In genomic region chr11:88474655-88475054, GRCh38 we compare ENCODE assay signal across 19 cellular contexts.
"Had no signal": no experiment of that assay in that cellular context is flagged by ENCODE, and none has a peak within 500 bp of the region (broad histone marks: within the 10 kb centered on the region; RNA-seq: fewer than 3 reads in every experiment).

No MANE protein-coding gene starts in this region.

- FAIRE-seq: small intestine had no signal

- H3K36me3 Mint-ChIP-seq: immature natural killer cell had no signal

- H3K9me3 Mint-ChIP-seq: effector memory CD8-positive, alpha-beta T cell; immature natural killer cell; nephron progenitor cell; T-helper 1 cell treated with Interleukin-12 subunit alpha and Interleukin-12 subunit beta and Interleukin-4 antibody, amounts not matched to agents 30 μg/mL and 1 μg/mL, for 36 hours had no signal

- H3K4me3 ChIP-seq: transverse colon had no signal

- ATAC-seq: activated CD4-positive, CD25-positive, alpha-beta regulatory T cell treated with anti-CD3 and anti-CD28 coated beads, Interleukin-2, amount 50 U/mL, for 24 hours; effector memory CD8-positive, alpha-beta T cell; right cardiac atrium; stimulated activated naive CD8-positive, alpha-beta T cell treated with anti-CD3 and anti-CD28 coated beads, Interleukin-15, Interleukin-2, amounts not matched to agents 100 U/mL and 50 U/mL, for 24 hours had no signal

- H3K36me3 ChIP-seq: transverse colon had no signal

- H3K4me1 Mint-ChIP-seq: immature natural killer cell, nephron progenitor cell had no signal

- DNase-seq: activated CD4-positive, alpha-beta T cell treated with anti-CD3 and anti-CD28 coated beads, Interleukin-2, amount 50 U/mL, for 1 hour; activated naive CD4-positive, alpha-beta T cell; activated T-cell treated with anti-CD3 and anti-CD28 coated beads for 4 hours; anterior cingulate cortex; dermis blood vessel endothelial cell; effector memory CD8-positive, alpha-beta T cell; foreskin melanocyte; immature natural killer cell; nephron progenitor cell; occipital lobe; right cardiac atrium; small intestine; stimulated activated CD4-positive, alpha-beta T cell treated with anti-CD3 and anti-CD28 coated beads, Interleukin-4, amount 100 ng/mL, for 24 hours; stimulated activated naive CD8-positive, alpha-beta T cell treated with anti-CD3 and anti-CD28 coated beads, Interleukin-15, Interleukin-2, amounts not matched to agents 100 U/mL and 50 U/mL, for 24 hours; transverse colon had no signal

- H3K4me3 Mint-ChIP-seq: effector memory CD8-positive, alpha-beta T cell; immature natural killer cell; nephron progenitor cell; T-helper 1 cell treated with Interleukin-12 subunit alpha and Interleukin-12 subunit beta and Interleukin-4 antibody, amounts not matched to agents 30 μg/mL and 1 μg/mL, for 36 hours had no signal

- H3K4me1 ChIP-seq: transverse colon had no signal

- H3K9me3 ChIP-seq: transverse colon had no signal

- H3K27me3 ChIP-seq: transverse colon had no signal

- H3K27ac ChIP-seq: epithelial cell of prostate, transverse colon had no signal

- H3K27me3 Mint-ChIP-seq: progenitor cell of endocrine pancreas had no signal

- H3K27ac Mint-ChIP-seq: effector memory CD8-positive, alpha-beta T cell; immature natural killer cell; nephron progenitor cell; progenitor cell of endocrine pancreas; T-helper 1 cell treated with Interleukin-12 subunit alpha and Interleukin-12 subunit beta and Interleukin-4 antibody, amounts not matched to agents 30 μg/mL and 1 μg/mL, for 36 hours had no signal
